In the genomic region with DNA sequence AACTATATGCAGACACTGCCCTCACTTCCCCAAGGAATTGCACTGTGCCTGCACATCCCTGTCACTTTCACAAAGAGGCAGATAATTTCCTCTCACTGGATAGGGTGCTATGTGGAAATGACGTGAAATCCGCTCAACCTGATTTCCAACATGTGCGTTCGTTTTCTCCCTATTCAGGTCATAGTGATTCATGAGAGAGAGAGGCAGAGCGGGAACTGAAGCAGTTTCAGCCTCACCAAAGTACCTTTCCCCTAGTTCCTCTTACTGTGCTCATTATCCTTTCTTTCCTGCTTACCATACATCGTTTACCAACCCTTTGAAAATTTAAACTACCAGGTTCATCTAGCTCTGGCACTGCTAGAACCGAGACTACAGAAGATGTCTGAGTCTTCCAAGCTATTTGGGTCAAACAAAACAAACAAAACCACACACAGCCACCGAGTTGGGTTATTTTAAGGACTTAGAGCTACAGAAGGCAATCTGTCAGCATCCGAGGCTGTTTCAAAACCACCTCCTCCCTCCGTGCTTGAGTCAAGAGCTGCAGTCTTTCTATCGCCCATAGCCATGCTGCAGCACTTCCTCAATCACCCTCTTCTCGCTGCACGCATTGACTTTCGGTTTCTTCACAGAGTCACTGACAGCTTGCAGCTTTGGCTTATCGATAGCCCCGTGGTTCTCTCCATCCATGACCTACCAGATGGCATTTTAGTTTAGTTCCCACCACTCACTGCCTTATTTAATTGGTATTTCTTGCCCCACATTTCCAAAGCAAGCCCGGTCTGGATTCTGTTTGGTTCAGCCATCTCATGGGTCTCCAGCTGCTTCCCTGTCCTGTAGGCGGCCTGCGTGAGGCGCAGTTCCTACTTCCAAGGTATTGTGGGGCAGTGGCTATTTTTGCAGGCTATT, we compare ENCODE assay signal across 1 cellular context.
TF ChIP-seq lines count a peak whose summit lies in the region.

No MANE protein-coding gene starts in this region.

TF ChIP-seq in GM12878, 131 proteins besides CTCF, POLR2A, EP300 and RAD21 (continues in another document):
- TF ChIP-seq YY1 (IDR thresholded peaks at IDR 0.05; ENCODE audit: low read depth, low read length) (0 out of 2 replicates have a peak, but pooled peaks have one; percentile 47), PKNOX1 (IDR thresholded peaks at IDR 0.05) (peak; percentile 59), SPI1 (IDR thresholded peaks at IDR 0.05; ENCODE audit: borderline replicate concordance, insufficient read depth, low read depth, low read length) (peak; percentile 96), SUPT20H (IDR thresholded peaks at IDR 0.05; ENCODE audit: borderline replicate concordance, control insufficient read depth, low read depth, low read length) (no peak), MEF2A (IDR thresholded peaks at IDR 0.05; ENCODE audit: insufficient read depth, low read depth, low read length) (peak; percentile 83), NR2C1 (IDR thresholded peaks at IDR 0.05) (no peak), CUX1 (IDR thresholded peaks at IDR 0.05; ENCODE audit: insufficient replicate concordance, low read depth, low read length) (peak; percentile 72), HDAC2 (IDR thresholded peaks at IDR 0.05) (no peak), BHLHE40 (IDR thresholded peaks at IDR 0.05; ENCODE audit: borderline replicate concordance in 1 of 2, low read depth in 2 of 2, low read length in 1 of 2) (peak in 1 of 2 experiments; percentile 34; a peak in 1 of 4 replicates), SKIL (IDR thresholded peaks at IDR 0.05; ENCODE audit: low read depth, poor library complexity, severe bottlenecking) (no peak), MAX (IDR thresholded peaks at IDR 0.05; ENCODE audit: low read depth, low read length) (peak; percentile 48; the same call in 1 of the 2 replicates), TCF3 (IDR thresholded peaks at IDR 0.05; ENCODE audit: borderline replicate concordance, insufficient read depth, low read depth, low read length) (peak; percentile 47; the same call in 1 of the 2 replicates), MTA2 (IDR thresholded peaks at IDR 0.05; ENCODE audit: low read depth) (peak; percentile 45), NBN (IDR thresholded peaks at IDR 0.05) (peak; percentile 64; the same call in 1 of the 2 replicates), NR2C2 (IDR thresholded peaks at IDR 0.05; ENCODE audit: borderline replicate concordance, control insufficient read depth, insufficient read length, low read depth) (no peak), PAX5 (IDR thresholded peaks at IDR 0.05; ENCODE audit: borderline replicate concordance, low read depth, low read length) (peak; percentile 78; the same call in 1 of the 2 replicates), SREBF1 (IDR thresholded peaks at IDR 0.05; ENCODE audit: low read length) (no peak), TAF1 (IDR thresholded peaks at IDR 0.05; ENCODE audit: borderline replicate concordance, low read depth, low read length) (peak; percentile 81), POLR2AphosphoS5 (IDR thresholded peaks at IDR 0.05; ENCODE audit: low read length) (peak; percentile 88), RELB (IDR thresholded peaks at IDR 0.05; ENCODE audit: low read depth) (peak; percentile 61), RBBP5 (conservative IDR thresholded peaks at IDR 0.05) (no peak; the same call in 1 of the 2 replicates), CREB1 (IDR thresholded peaks at IDR 0.05; ENCODE audit: low read depth) (peak; percentile 79), HSF1 (IDR thresholded peaks at IDR 0.05; ENCODE audit: low read depth, low read length) (no peak), POLR2AphosphoS2 (IDR thresholded peaks at IDR 0.05; ENCODE audit: low read depth, low read length) (no peak), NFYA (IDR thresholded peaks at IDR 0.05; ENCODE audit: borderline replicate concordance, low read depth, low read length) (no peak), MYC (IDR thresholded peaks at IDR 0.05; ENCODE audit: insufficient read depth, insufficient read length, insufficient replicate concordance, low read length, severe bottlenecking) (no peak), ZNF274 (IDR thresholded peaks at IDR 0.05; ENCODE audit: insufficient read depth, insufficient read length) (no peak), EGR1 (IDR thresholded peaks at IDR 0.05; ENCODE audit: borderline replicate concordance in 1 of 2, low read depth in 2 of 2, low read length in 2 of 2) (0 out of 3 replicates have a peak, but pooled peaks of 1 of the 2 experiments have one; percentile 23), ASH2L (IDR thresholded peaks at IDR 0.05; ENCODE audit: borderline replicate concordance, low read depth) (peak; percentile 47; the same call in 1 of the 2 replicates), GABPA (IDR thresholded peaks at IDR 0.05; ENCODE audit: low read depth) (peak; percentile 45), SRF (IDR thresholded peaks at IDR 0.05; ENCODE audit: low read depth in 2 of 2, low read length in 2 of 2) (0 out of 4 replicates have a peak, but pooled peaks of 1 of the 2 experiments have one; percentile 14), MLLT1 (IDR thresholded peaks at IDR 0.05) (0 out of 2 replicates have a peak, but pooled peaks have one; percentile 20), IKZF1 (conservative IDR thresholded peaks at IDR 0.05) (peak; percentile 67), CHD1 (IDR thresholded peaks at IDR 0.05; ENCODE audit: low read depth, low read length) (no peak), STAT1 (conservative IDR thresholded peaks at IDR 0.05) (no peak), POU2F2 (IDR thresholded peaks at IDR 0.05; ENCODE audit: borderline replicate concordance, low read depth, low read length) (peak; percentile 76; the same call in 1 of the 3 replicates), JUND (IDR thresholded peaks at IDR 0.05; ENCODE audit: low read depth, low read length) (no peak), CBFB (IDR thresholded peaks at IDR 0.05; ENCODE audit: low read depth) (peak; percentile 77), PML (IDR thresholded peaks at IDR 0.05; ENCODE audit: low read length) (peak; percentile 75; the same call in 1 of the 2 replicates)
- TF ChIP-seq, protein P1, sequence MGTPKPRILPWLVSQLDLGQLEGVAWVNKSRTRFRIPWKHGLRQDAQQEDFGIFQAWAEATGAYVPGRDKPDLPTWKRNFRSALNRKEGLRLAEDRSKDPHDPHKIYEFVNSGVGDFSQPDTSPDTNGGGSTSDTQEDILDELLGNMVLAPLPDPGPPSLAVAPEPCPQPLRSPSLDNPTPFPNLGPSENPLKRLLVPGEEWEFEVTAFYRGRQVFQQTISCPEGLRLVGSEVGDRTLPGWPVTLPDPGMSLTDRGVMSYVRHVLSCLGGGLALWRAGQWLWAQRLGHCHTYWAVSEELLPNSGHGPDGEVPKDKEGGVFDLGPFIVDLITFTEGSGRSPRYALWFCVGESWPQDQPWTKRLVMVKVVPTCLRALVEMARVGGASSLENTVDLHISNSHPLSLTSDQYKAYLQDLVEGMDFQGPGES (IDR thresholded peaks at IDR 0.05), result no peak
